ENCODE assay signal across 14 cellular contexts in the genomic region with DNA sequence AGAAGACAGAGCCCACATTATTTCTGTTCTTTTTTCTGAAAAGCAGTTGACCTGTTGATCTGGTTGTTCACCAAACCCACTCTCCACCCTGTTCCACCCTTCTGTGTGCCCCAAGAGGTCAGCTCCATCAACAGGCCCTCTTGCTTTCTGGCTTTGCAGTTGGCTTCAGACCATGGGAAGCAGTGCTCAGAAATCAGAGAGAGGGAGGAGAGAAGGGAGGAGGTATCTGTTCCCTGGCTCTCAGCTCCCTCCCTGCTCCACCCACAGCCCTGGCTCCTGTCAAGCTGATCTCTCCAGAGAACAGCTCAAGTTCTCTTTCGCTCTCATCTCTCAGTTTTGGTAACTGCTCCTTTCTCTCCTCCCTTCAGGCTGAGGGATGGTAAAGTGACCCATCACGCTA.
DNase-seq lines count a peak whose midpoint lies in the region; ATAC-seq, FAIRE-seq and TF ChIP-seq lines count a peak whose summit lies in the region.
"Had no signal": no experiment of that assay in that cellular context is flagged by ENCODE, and none has a peak within 500 bp of the region (broad histone marks: within the 10 kb centered on the region; RNA-seq: fewer than 3 reads in every experiment).

No MANE protein-coding gene starts in this region.

- H3K4me3 ChIP-seq in GM23338, result no peak overlapping the region
- no peak overlapping the region for H3K4me3 ChIP-seq in choroid plexus epithelial cell (ENCODE audit: low read depth, low read length)
- no peak overlapping the region for H3K4me3 ChIP-seq in keratinocyte (ENCODE audit: control insufficient read depth in 2 of 3, extremely low read depth in 1 of 3, insufficient read depth in 2 of 3, low read depth in 1 of 3, low read length in 3 of 3)
- H3K4me3 ChIP-seq in rectal smooth muscle tissue (ENCODE audit: low read length), result no peak overlapping the region

- FAIRE-seq in keratinocyte (lab: Jason Lieb, UNC), result peak; percentile 29

- no peak for DNase-seq in GM23338 (ENCODE audit: low spot score)
- DNase-seq in choroid plexus epithelial cell (ENCODE audit: low read depth), result peak; percentile 80
- no peak for DNase-seq in keratinocyte (ENCODE audit: low read depth, low spot score)
- DNase-seq in GOT3 (lab: John Stamatoyannopoulos, UW), result no peak
- DNase-seq in stimulated activated naive CD4-positive, alpha-beta T cell (lab: John Stamatoyannopoulos, UW), result no peak
- DNase-seq in stimulated activated naive CD8-positive, alpha-beta T cell treated with anti-CD3 and anti-CD28 coated beads, Interleukin-15, amount 100 ng/mL, for 72 hours, result no peak
- DNase-seq in NCI-H128 (lab: John Stamatoyannopoulos, UW; ENCODE audit: unreplicated experiment), result no peak
- DNase-seq: activated naive CD4-positive, alpha-beta T cell treated with anti-CD3 and anti-CD28 coated beads, Interleukin-2, amount 10 ng/mL, durations not matched to agents 7 days and 5 days; BE2C; naive B cell; NCI-H1105; stimulated activated naive CD8-positive, alpha-beta T cell treated with anti-CD3 and anti-CD28 coated beads, Interleukin-15, Interleukin-2, amounts not matched to agents 100 U/mL and 50 U/mL, for 24 hours; T-helper 1 cell had no signal

- H3K4me2 ChIP-seq in GM23338 (no peak overlapping the region), keratinocyte (ENCODE audit: control insufficient read depth, extremely low read depth, insufficient read depth, low read depth, low read length) (peak overlapping the region; percentile 17)

- H3K9ac ChIP-seq in keratinocyte (ENCODE audit: control insufficient read depth, extremely low read depth, insufficient read depth, low read length), result no peak overlapping the region
- no peak overlapping the region for H3K9ac ChIP-seq in rectal smooth muscle tissue (ENCODE audit: low read length)

- no peak for TF ChIP-seq CTCF in GM23338 (conservative IDR thresholded peaks at IDR 0.05; ENCODE audit: low read depth in 2 of 2)
- no peak for TF ChIP-seq CTCF in choroid plexus epithelial cell (conservative IDR thresholded peaks at IDR 0.05; ENCODE audit: low read depth, low read length)
- TF ChIP-seq CTCF in keratinocyte (optimal IDR thresholded peaks at IDR 0.05 in 1 of 3, IDR thresholded peaks at IDR 0.05 in 1 of 3, conservative IDR thresholded peaks at IDR 0.05 in 1 of 3; ENCODE audit: extremely low read depth in 1 of 3, insufficient read depth in 2 of 3, low read length in 3 of 3), result no peak

- H3K79me2 ChIP-seq in GM23338 (replicated peaks; ENCODE audit: insufficient read depth) (no peaks in the 10 kb centered on the region), keratinocyte (ENCODE audit: control insufficient read depth, insufficient read depth, low read length) (no peaks in the 10 kb centered on the region)

- no peak overlapping the region for H3K27ac ChIP-seq in GM23338 (ENCODE audit: low read depth)
- H3K27ac ChIP-seq in keratinocyte (ENCODE audit: control insufficient read depth, insufficient read depth, low read length), result no peak overlapping the region
- H3K27ac ChIP-seq in rectal smooth muscle tissue (ENCODE audit: low read depth, low read length), result peak overlapping the region; percentile 72

- H3K27me3 ChIP-seq in GM23338 (ENCODE audit: insufficient read depth) (no peaks in the 10 kb centered on the region), keratinocyte (ENCODE audit: control insufficient read depth, extremely low read depth, insufficient read depth, low read length) (no peaks in the 10 kb centered on the region), rectal smooth muscle tissue (ENCODE audit: control insufficient read depth, insufficient read depth, low read length) (no peaks in the 10 kb centered on the region)
- H3K27me3 ChIP-seq: BE2C had no signal

- H3K4me1 ChIP-seq in GM23338 (ENCODE audit: insufficient read depth) (peaks cover 14% of the 10 kb centered on the region), keratinocyte (ENCODE audit: control insufficient read depth, extremely low read depth, insufficient read depth, low read length) (peaks cover 10% of the 10 kb centered on the region), rectal smooth muscle tissue (ENCODE audit: control insufficient read depth, insufficient read depth, low read length) (peaks cover 3% of the 10 kb centered on the region)
- H3K4me1 ChIP-seq: BE2C had no signal

- no peak overlapping the region for H3K27ac Mint-ChIP-seq in GM23338
- H3K27ac Mint-ChIP-seq in stimulated activated naive CD8-positive, alpha-beta T cell treated with anti-CD3 and anti-CD28 coated beads, Interleukin-15, amount 100 ng/mL, for 72 hours, result no peak overlapping the region
- H3K27ac Mint-ChIP-seq: activated naive CD4-positive, alpha-beta T cell treated with anti-CD3 and anti-CD28 coated beads, Interleukin-2, amount 10 ng/mL, durations not matched to agents 7 days and 5 days; naive B cell had no signal

- H3K9me3 Mint-ChIP-seq in GM23338, result no peaks in the 10 kb centered on the region
- H3K9me3 Mint-ChIP-seq in stimulated activated naive CD8-positive, alpha-beta T cell treated with anti-CD3 and anti-CD28 coated beads, Interleukin-15, amount 100 ng/mL, for 72 hours, result no peaks in the 10 kb centered on the region
- H3K9me3 Mint-ChIP-seq: activated naive CD4-positive, alpha-beta T cell treated with anti-CD3 and anti-CD28 coated beads, Interleukin-2, amount 10 ng/mL, durations not matched to agents 7 days and 5 days; naive B cell had no signal

- no peaks in the 10 kb centered on the region for H3K9me1 ChIP-seq in keratinocyte (ENCODE audit: control insufficient read depth, extremely low read depth, insufficient read depth, low read length)

- no peaks in the 10 kb centered on the region for H3K36me3 ChIP-seq in GM23338 (ENCODE audit: insufficient read depth)
- no peaks in the 10 kb centered on the region for H3K36me3 ChIP-seq in keratinocyte (ENCODE audit: control insufficient read depth in 2 of 2, extremely low read depth in 1 of 2, insufficient read depth in 2 of 2, low read length in 2 of 2)
- no peaks in the 10 kb centered on the region for H3K36me3 ChIP-seq in rectal smooth muscle tissue (ENCODE audit: control insufficient read depth, insufficient read depth, low read length)
- H3K36me3 ChIP-seq: BE2C had no signal

- no peaks in the 10 kb centered on the region for H3F3A ChIP-seq in GM23338 (replicated peaks; ENCODE audit: low read depth)

- dilution Hi-C loops in keratinocyte (cut with MboI; ENCODE audit: extremely low pct_ligation_motif_present, low sequenced_read_pairs), result no loop called here

- H3K9me3 ChIP-seq in keratinocyte (ENCODE audit: control insufficient read depth, low read depth, low read length), result no peaks in the 10 kb centered on the region
- H3K9me3 ChIP-seq: BE2C had no signal

- H3K27me3 Mint-ChIP-seq in GM23338 (ENCODE audit: insufficient read depth, low read depth, poor library complexity), result peaks cover 6% of the 10 kb centered on the region
- H3K27me3 Mint-ChIP-seq in stimulated activated naive CD8-positive, alpha-beta T cell treated with anti-CD3 and anti-CD28 coated beads, Interleukin-15, amount 100 ng/mL, for 72 hours, result peaks cover 29% of the 10 kb centered on the region

- peaks cover 16% of the 10 kb centered on the region for H3K4me1 Mint-ChIP-seq in GM23338
- H3K4me1 Mint-ChIP-seq in stimulated activated naive CD8-positive, alpha-beta T cell treated with anti-CD3 and anti-CD28 coated beads, Interleukin-15, amount 100 ng/mL, for 72 hours, result no peaks in the 10 kb centered on the region
- H3K4me1 Mint-ChIP-seq: activated naive CD4-positive, alpha-beta T cell treated with anti-CD3 and anti-CD28 coated beads, Interleukin-2, amount 10 ng/mL, durations not matched to agents 7 days and 5 days; naive B cell had no signal

- H3K4me3 Mint-ChIP-seq in GM23338, result no peak overlapping the region
- no peak overlapping the region for H3K4me3 Mint-ChIP-seq in stimulated activated naive CD8-positive, alpha-beta T cell treated with anti-CD3 and anti-CD28 coated beads, Interleukin-15, amount 100 ng/mL, for 72 hours
- H3K4me3 Mint-ChIP-seq: activated naive CD4-positive, alpha-beta T cell treated with anti-CD3 and anti-CD28 coated beads, Interleukin-2, amount 10 ng/mL, durations not matched to agents 7 days and 5 days; naive B cell had no signal

- no peaks in the 10 kb centered on the region for H3K36me3 Mint-ChIP-seq in GM23338 (ENCODE audit: low read depth)
- H3K36me3 Mint-ChIP-seq: activated naive CD4-positive, alpha-beta T cell treated with anti-CD3 and anti-CD28 coated beads, Interleukin-2, amount 10 ng/mL, durations not matched to agents 7 days and 5 days; naive B cell had no signal

- H2AFZ ChIP-seq in GM23338 (peak overlapping the region; percentile 89), keratinocyte (ENCODE audit: control insufficient read depth, low read length) (peak overlapping the region; percentile 84)

- ATAC-seq in GM23338, result peak; percentile 79
- no peak for ATAC-seq in stimulated activated naive CD8-positive, alpha-beta T cell treated with anti-CD3 and anti-CD28 coated beads, Interleukin-15, amount 100 ng/mL, for 72 hours
- ATAC-seq: stimulated activated naive CD8-positive, alpha-beta T cell treated with anti-CD3 and anti-CD28 coated beads, Interleukin-15, Interleukin-2, amounts not matched to agents 100 U/mL and 50 U/mL, for 24 hours had no signal

- peaks cover 12% of the 10 kb centered on the region for H3K9me2 ChIP-seq in GM23338 (ENCODE audit: insufficient read depth)

- no peaks in the 10 kb centered on the region for H4K20me1 ChIP-seq in GM23338 (replicated peaks; ENCODE audit: insufficient read depth)
- no peaks in the 10 kb centered on the region for H4K20me1 ChIP-seq in keratinocyte (ENCODE audit: control insufficient read depth, extremely low read depth, insufficient read depth, low read length)
